ENCODE assay signal across 1 cellular context in genomic region chr1:44354840-44355581, GRCh38.
A peak's percentile ranks its signal among the peaks of the same experiment; 100 is the strongest.
TF ChIP-seq lines count a peak whose summit lies in the region.

A gene with protein sequence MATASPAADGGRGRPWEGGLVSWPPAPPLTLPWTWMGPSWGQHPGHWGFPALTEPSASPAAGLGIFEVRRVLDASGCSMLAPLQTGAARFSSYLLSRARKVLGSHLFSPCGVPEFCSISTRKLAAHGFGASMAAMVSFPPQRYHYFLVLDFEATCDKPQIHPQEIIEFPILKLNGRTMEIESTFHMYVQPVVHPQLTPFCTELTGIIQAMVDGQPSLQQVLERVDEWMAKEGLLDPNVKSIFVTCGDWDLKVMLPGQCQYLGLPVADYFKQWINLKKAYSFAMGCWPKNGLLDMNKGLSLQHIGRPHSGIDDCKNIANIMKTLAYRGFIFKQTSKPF (minus strand): TSS chr1:44355257. CDS start chr1:44355026, 231 bp downstream.

TF ChIP-seq in K562, 482 proteins besides CTCF, POLR2A, EP300 and RAD21 (continued from another document and continues in another):
- TF ChIP-seq MAZ (CRISPR knock-in tag; conservative IDR thresholded peaks at IDR 0.05 in 1 of 2, IDR thresholded peaks at IDR 0.05 in 1 of 2), result peak in 1 of 2 experiments; percentile 60; a peak in 1 of 4 replicates
- TF ChIP-seq LARP7 (IDR thresholded peaks at IDR 0.05), result no peak
- peak; percentile 89 for TF ChIP-seq SP2 (IDR thresholded peaks at IDR 0.05; ENCODE audit: extremely low read depth, low read depth, low read length, poor library complexity, severe bottlenecking)
- no peak for TF ChIP-seq SRSF9 (IDR thresholded peaks at IDR 0.05; ENCODE audit: borderline replicate concordance, low read depth, low read length)
- peak; percentile 84 for TF ChIP-seq KDM5B (IDR thresholded peaks at IDR 0.05; ENCODE audit: insufficient replicate concordance, low read depth, low read length)
- peak; percentile 93 for TF ChIP-seq ZBTB12 (CRISPR knock-in tag; IDR thresholded peaks at IDR 0.05)
- 0 out of 4 replicates have a peak, but pooled peaks of 1 of the 2 experiments have one; percentile 8 for TF ChIP-seq SRF (CRISPR knock-in tag; IDR thresholded peaks at IDR 0.05)
- peak in 1 of 2 experiments; percentile 45; a peak in 1 of 4 replicates for TF ChIP-seq CSDE1 (IDR thresholded peaks at IDR 0.05)
- peak; percentile 95 to 96 for TF ChIP-seq NRF1 (conservative IDR thresholded peaks at IDR 0.05 in 1 of 2, IDR thresholded peaks at IDR 0.05 in 1 of 2)
- 0 out of 2 replicates have a peak, but pooled peaks have one; percentile 43 for TF ChIP-seq GABPA (tag; conservative IDR thresholded peaks at IDR 0.05; ENCODE audit: low read depth)
- TF ChIP-seq REST (CRISPR knock-in tag; IDR thresholded peaks at IDR 0.05; ENCODE audit: low read depth), result peak; percentile 38; the same call in 1 of the 2 replicates
- TF ChIP-seq, protein P1, sequence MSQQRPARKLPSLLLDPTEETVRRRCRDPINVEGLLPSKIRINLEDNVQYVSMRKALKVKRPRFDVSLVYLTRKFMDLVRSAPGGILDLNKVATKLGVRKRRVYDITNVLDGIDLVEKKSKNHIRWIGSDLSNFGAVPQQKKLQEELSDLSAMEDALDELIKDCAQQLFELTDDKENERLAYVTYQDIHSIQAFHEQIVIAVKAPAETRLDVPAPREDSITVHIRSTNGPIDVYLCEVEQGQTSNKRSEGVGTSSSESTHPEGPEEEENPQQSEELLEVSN (IDR thresholded peaks at IDR 0.05; ENCODE audit: borderline replicate concordance in 1 of 2, extremely low read depth in 1 of 2, insufficient read depth in 1 of 2, insufficient read length in 1 of 2, low read depth in 1 of 2, low read length in 1 of 2, poor library complexity in 1 of 2, severe bottlenecking in 1 of 2), result peak; percentile 68 to 77
- peak; percentile 92 for TF ChIP-seq RB1 (IDR thresholded peaks at IDR 0.05; ENCODE audit: low read depth)
- TF ChIP-seq CREB3L1 (IDR thresholded peaks at IDR 0.05; ENCODE audit: borderline replicate concordance, low read depth), result peak; percentile 95
- TF ChIP-seq CTBP1 (IDR thresholded peaks at IDR 0.05; ENCODE audit: borderline replicate concordance), result peak; percentile 72
- TF ChIP-seq L3MBTL2 (IDR thresholded peaks at IDR 0.05), result peak; percentile 69
- peak; percentile 30; the same call in 1 of the 2 replicates for TF ChIP-seq ARID4B (CRISPR knock-in tag; IDR thresholded peaks at IDR 0.05)
- TF ChIP-seq ZBTB43 (CRISPR knock-in tag; IDR thresholded peaks at IDR 0.05), result no peak
- TF ChIP-seq CXXC5 (CRISPR knock-in tag; IDR thresholded peaks at IDR 0.05), result peak; percentile 99
- peak; percentile 86 to 90 for TF ChIP-seq SIX5 (IDR thresholded peaks at IDR 0.05; ENCODE audit: borderline replicate concordance in 1 of 2, insufficient read depth in 1 of 2, low read depth in 1 of 2, low read length in 2 of 2)
- TF ChIP-seq HMGN3 (IDR thresholded peaks at IDR 0.05; ENCODE audit: borderline replicate concordance, extremely low read depth, insufficient read length, low read depth, low read length), result peak; percentile 93
- TF ChIP-seq SIN3B (IDR thresholded peaks at IDR 0.05; ENCODE audit: low read depth), result peak; percentile 86
- 0 out of 2 replicates have a peak, but pooled peaks have one; percentile 38 for TF ChIP-seq KLF1 (tag; IDR thresholded peaks at IDR 0.05)
- TF ChIP-seq RBFOX2 (IDR thresholded peaks at IDR 0.05; ENCODE audit: low read depth, low read length), result peak; percentile 89
- no peak for TF ChIP-seq GTF2A2 (tag; IDR thresholded peaks at IDR 0.05)
- no peak for TF ChIP-seq TARDBP (IDR thresholded peaks at IDR 0.05)
- TF ChIP-seq, protein P2, sequence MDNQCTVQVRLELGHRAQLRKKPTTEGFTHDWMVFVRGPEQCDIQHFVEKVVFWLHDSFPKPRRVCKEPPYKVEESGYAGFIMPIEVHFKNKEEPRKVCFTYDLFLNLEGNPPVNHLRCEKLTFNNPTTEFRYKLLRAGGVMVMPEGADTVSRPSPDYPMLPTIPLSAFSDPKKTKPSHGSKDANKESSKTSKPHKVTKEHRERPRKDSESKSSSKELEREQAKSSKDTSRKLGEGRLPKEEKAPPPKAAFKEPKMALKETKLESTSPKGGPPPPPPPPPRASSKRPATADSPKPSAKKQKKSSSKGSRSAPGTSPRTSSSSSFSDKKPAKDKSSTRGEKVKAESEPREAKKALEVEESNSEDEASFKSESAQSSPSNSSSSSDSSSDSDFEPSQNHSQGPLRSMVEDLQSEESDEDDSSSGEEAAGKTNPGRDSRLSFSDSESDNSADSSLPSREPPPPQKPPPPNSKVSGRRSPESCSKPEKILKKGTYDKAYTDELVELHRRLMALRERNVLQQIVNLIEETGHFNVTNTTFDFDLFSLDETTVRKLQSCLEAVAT (IDR thresholded peaks at IDR 0.05), result peak in 1 of 2 experiments; percentile 69; a peak in 1 of 4 replicates
- TF ChIP-seq MECOM (CRISPR knock-in tag; IDR thresholded peaks at IDR 0.05), result no peak
- TF ChIP-seq E2F3 (CRISPR knock-in tag; IDR thresholded peaks at IDR 0.05), result 0 out of 2 replicates have a peak, but pooled peaks have one; percentile 6
- TF ChIP-seq NKRF (IDR thresholded peaks at IDR 0.05; ENCODE audit: borderline replicate concordance), result 0 out of 2 replicates have a peak, but pooled peaks have one; percentile 38
- TF ChIP-seq POLR2G (IDR thresholded peaks at IDR 0.05; ENCODE audit: low read depth, low read length), result peak; percentile 94
- peak; percentile 97 for TF ChIP-seq CREM (IDR thresholded peaks at IDR 0.05; ENCODE audit: low read depth)
- no peak for TF ChIP-seq POLR2H (tag; IDR thresholded peaks at IDR 0.05; ENCODE audit: low read depth)
- TF ChIP-seq, protein P3, sequence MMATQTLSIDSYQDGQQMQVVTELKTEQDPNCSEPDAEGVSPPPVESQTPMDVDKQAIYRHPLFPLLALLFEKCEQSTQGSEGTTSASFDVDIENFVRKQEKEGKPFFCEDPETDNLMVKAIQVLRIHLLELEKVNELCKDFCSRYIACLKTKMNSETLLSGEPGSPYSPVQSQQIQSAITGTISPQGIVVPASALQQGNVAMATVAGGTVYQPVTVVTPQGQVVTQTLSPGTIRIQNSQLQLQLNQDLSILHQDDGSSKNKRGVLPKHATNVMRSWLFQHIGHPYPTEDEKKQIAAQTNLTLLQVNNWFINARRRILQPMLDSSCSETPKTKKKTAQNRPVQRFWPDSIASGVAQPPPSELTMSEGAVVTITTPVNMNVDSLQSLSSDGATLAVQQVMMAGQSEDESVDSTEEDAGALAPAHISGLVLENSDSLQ (IDR thresholded peaks at IDR 0.05), result peak; percentile 100
